Comparison of ENCODE assay signal across 17 cellular contexts in genomic region chr17:43952351-43952723, GRCh38. TPM values are rescaled to one million over a fixed set of nuclear protein-coding genes. Genes with fewer than 3 reads are reported as not detected.
DNase-seq lines count a peak whose midpoint lies in the region; ATAC-seq and TF ChIP-seq lines count a peak whose summit lies in the region.
"Had no signal": no experiment of that assay in that cellular context is flagged by ENCODE, and none has a peak within 500 bp of the region (broad histone marks: within the 10 kb centered on the region; RNA-seq: fewer than 3 reads in every experiment).

No MANE protein-coding gene starts in this region.

- 7 to 12% (median 10%) methylated on average over 14 to 19 of the region's 19 CpGs for WGBS in heart left ventricle, 4 donors

- no peak overlapping the region for H3K27ac ChIP-seq in left ventricle myocardium inferior (replicated peaks)
- no peak overlapping the region for H3K27ac ChIP-seq in heart left ventricle
- H3K27ac ChIP-seq: gastroesophageal sphincter, suprapubic skin had no signal

- peak overlapping the region; percentile 25 for H3K4me3 ChIP-seq in left ventricle myocardium inferior
- peak overlapping the region in 1 of 12 donors; percentile 25 for H3K4me3 ChIP-seq in heart left ventricle
- no peak overlapping the region for H3K4me3 ChIP-seq in HAP-1
- H3K4me3 ChIP-seq: lung, suprapubic skin had no signal

- intact Hi-C loops in left ventricle myocardium inferior (cut with micrococcal nuclease): no loop called here
- intact Hi-C loops in heart left ventricle (cut with DNase I): loop anchor here in 1 of 10 donors (2.0 kb wide), 1 partner anchor 38 kb away; no protein-coding TSS in a partner anchor

- peaks cover 36% of the 10 kb centered on the region for H3K27me3 Mint-ChIP-seq in memory B cell

- H3K9me3 ChIP-seq in left ventricle myocardium inferior (replicated peaks): no peaks in the 10 kb centered on the region
- H3K9me3 ChIP-seq in heart left ventricle: no peaks in the 10 kb centered on the region
- H3K9me3 ChIP-seq in HAP-1: no peaks in the 10 kb centered on the region
- H3K9me3 ChIP-seq: gastroesophageal sphincter, suprapubic skin had no signal

- H3K36me3 ChIP-seq in left ventricle myocardium inferior (no peaks in the 10 kb centered on the region), heart left ventricle (no peaks in the 10 kb centered on the region), HAP-1 (replicated peaks) (no peaks in the 10 kb centered on the region)
- H3K36me3 ChIP-seq: gastroesophageal sphincter, suprapubic skin had no signal

- DNase-seq in left ventricle myocardium inferior (no peak), heart left ventricle (no peak), dermis blood vessel endothelial cell (peak; percentile 21), memory B cell (ENCODE audit: low spot score in 2 of 2) (no peak), cortex of kidney (lab: John Stamatoyannopoulos, UW) (no peak), HK-2 (ENCODE audit: unreplicated experiment) (no peak), HAP-1 (ENCODE audit: low spot score in 2 of 2) (no peak)
- DNase-seq: aorta, NCI-H1105 treated with DMSO at 0.1 percent for 48 hours, occipital lobe had no signal

- peaks cover 7% of the 10 kb centered on the region for H3K4me1 Mint-ChIP-seq in memory B cell

- TF ChIP-seq CTCF in left ventricle myocardium inferior (IDR thresholded peaks at IDR 0.05; ENCODE audit: borderline replicate concordance) (no peak), heart left ventricle (IDR thresholded peaks at IDR 0.05) (no peak)

- no peaks in the 10 kb centered on the region for H3K36me3 Mint-ChIP-seq in memory B cell

- H3K4me1 ChIP-seq in left ventricle myocardium inferior: peaks cover 11% of the 10 kb centered on the region
- peaks cover 0 to 13% (median 3%) of the 10 kb centered on the region in 12 donors for H3K4me1 ChIP-seq in heart left ventricle
- H3K4me1 ChIP-seq in HAP-1: no peaks in the 10 kb centered on the region

- H3K4me3 Mint-ChIP-seq in memory B cell: peak overlapping the region; percentile 15

- TF ChIP-seq POLR2A in heart left ventricle (IDR thresholded peaks at IDR 0.05): no peak

- ATAC-seq in heart left ventricle (no peak), memory B cell (ENCODE audit: low read depth) (no peak), HG02678 (IDR thresholded peaks at IDR 0.05; ENCODE audit: unreplicated experiment) (no peak)
- ATAC-seq: gastroesophageal sphincter had no signal

- no peak overlapping the region for H3K27ac Mint-ChIP-seq in memory B cell

- H3K9me3 Mint-ChIP-seq in memory B cell: no peaks in the 10 kb centered on the region

- in situ Hi-C loops in HAP-1 (cut with MboI; ENCODE audit: low sequenced_read_pairs): no loop called here

- H3K27me3 ChIP-seq in left ventricle myocardium inferior (ENCODE audit: low read depth) (peaks cover 97% of the 10 kb centered on the region), heart left ventricle (peaks cover 24 to 77% (median 45%) of the 10 kb centered on the region in 9 donors), HAP-1 (ENCODE audit: low read depth) (0 out of 2 replicates have a peak, but pooled peaks cover 2% of the 10 kb centered on the region)

RNA-seq across cellular contexts. Expression of gene PYY, which starts 1.4 kb away (rescaled TPM):
- not detected for total RNA-seq in left ventricle myocardium inferior
- not detected for total RNA-seq in heart left ventricle
- not detected for polyA plus RNA-seq in heart left ventricle
- total RNA-seq in dermis blood vessel endothelial cell: not detected in 2 replicates
- total RNA-seq: aorta; gastroesophageal sphincter; occipital lobe; RPMI7951; suprapubic skin; T-helper 2 cell treated with Interferon-gamma antibody and Interleukin-4, amounts not matched to agents 100 ng/mL and 5 ng/mL, for 36 hours had no signal
- polyA plus RNA-seq: IgD-negative memory B cell had no signal

RNA-seq across cellular contexts. Expression of gene PPY, which starts 10.1 kb away (rescaled TPM):
- not detected for total RNA-seq in left ventricle myocardium inferior
- not detected for total RNA-seq in heart left ventricle
- polyA plus RNA-seq in heart left ventricle: not detected
- not detected in 2 replicates for total RNA-seq in dermis blood vessel endothelial cell
- total RNA-seq: aorta; gastroesophageal sphincter; lung; occipital lobe; RPMI7951; suprapubic skin; T-helper 2 cell treated with Interferon-gamma antibody and Interleukin-4, amounts not matched to agents 100 ng/mL and 5 ng/mL, for 36 hours had no signal
- polyA plus RNA-seq: aorta, IgD-negative memory B cell, lung had no signal

RNA-seq across cellular contexts. Expression of gene MPP2, which starts 45.0 kb away (rescaled TPM):
- total RNA-seq in left ventricle myocardium inferior: 12.1 TPM
- total RNA-seq in heart left ventricle: 10 to 100 TPM; 10.4 to 22.3 (median 15.4) TPM
- polyA plus RNA-seq in heart left ventricle: 10 to 100 TPM in 1 of 2 donors, 1 to 10 TPM in 1; 6.7 to 12.8 TPM
- 0.34 and 0.84 TPM in 2 replicates for total RNA-seq in dermis blood vessel endothelial cell

RNA-seq across cellular contexts. Expression of gene NAGS, which starts 52.1 kb away (rescaled TPM):
- total RNA-seq in left ventricle myocardium inferior: 0.11 TPM
- 1 to 10 TPM in 3 of 9 donors, under 1 TPM in 6; 0.20 to 1.2 (median 0.37) TPM for total RNA-seq in heart left ventricle
- polyA plus RNA-seq in heart left ventricle: 1 to 10 TPM in 1 of 2 donors, under 1 TPM in 1; 0.57 to 1.2 TPM
- total RNA-seq in dermis blood vessel endothelial cell: 6.8 and 10.0 TPM in 2 replicates
